In the genomic region with DNA sequence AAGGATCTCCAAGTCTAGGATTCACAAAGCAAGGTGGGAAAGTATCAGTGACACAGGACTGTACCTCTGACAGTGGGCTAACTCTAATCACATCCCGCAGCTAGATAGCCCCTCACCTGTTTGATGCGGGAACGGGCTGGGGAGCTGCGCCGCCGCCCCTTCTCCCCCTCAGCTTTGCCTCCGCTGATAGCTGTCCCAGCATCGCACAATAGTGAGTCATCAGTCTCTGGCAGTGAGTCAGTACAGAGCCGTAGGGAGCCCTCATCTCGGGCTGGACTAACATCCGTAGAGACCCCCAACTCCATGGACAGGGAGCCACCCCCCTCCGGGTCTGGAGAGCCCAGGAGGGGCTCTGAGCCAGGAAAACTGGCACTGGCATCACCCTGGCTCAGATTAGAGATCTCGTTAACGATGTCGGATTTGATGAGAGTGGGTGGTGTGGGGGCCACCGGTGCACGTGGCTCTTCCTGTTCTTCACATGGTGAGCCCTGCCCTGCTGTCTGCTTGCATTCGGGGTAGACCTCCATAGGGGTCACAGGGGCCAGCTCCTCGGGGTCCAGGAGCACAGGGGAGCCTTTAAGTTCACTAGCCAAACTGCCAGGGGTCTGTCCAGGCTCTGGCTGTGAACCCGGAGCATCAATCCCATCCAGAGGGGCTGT, we compare ENCODE assay signal across 15 cellular contexts. TPM values are rescaled to one million over a fixed set of nuclear protein-coding genes. Genes with fewer than 3 reads are reported as not detected.
A peak's percentile ranks its signal among the peaks of the same experiment; 100 is the strongest.
DNase-seq lines count a peak whose midpoint lies in the region; ATAC-seq and TF ChIP-seq lines count a peak whose summit lies in the region.
"Had no signal": no experiment of that assay in that cellular context is flagged by ENCODE, and none has a peak within 500 bp of the region (broad histone marks: within the 10 kb centered on the region; RNA-seq: fewer than 3 reads in every experiment).

No MANE protein-coding gene starts in this region.

- no peak for TF ChIP-seq CTCF in AG10803 (conservative IDR thresholded peaks at IDR 0.05; ENCODE audit: low read length)

- no peak overlapping the region for H3K4me3 ChIP-seq in AG10803 (ENCODE audit: low read length)
- H3K4me3 ChIP-seq: esophagus muscularis mucosa, mucosa of descending colon had no signal

- DNase-seq in AG10803 (ENCODE audit: low read depth) (peak; percentile 16), NCI-H226 (peak; percentile 89), dermis blood vessel endothelial cell (peak; percentile 77), non-pigmented ciliary epithelial cell (ENCODE audit: low read depth) (peak; percentile 40), GM19240 (ENCODE audit: insufficient read length, low spot score) (no peak), T-helper 2 cell (no peak), T-helper 1 cell (no peak)
- DNase-seq: CD4-positive, CD25-positive, alpha-beta regulatory T cell; NCI-H1417 treated with DMSO at 0.1 percent for 48 hours; NCI-H526; stimulated activated CD4-positive, alpha-beta T cell treated with anti-CD3 and anti-CD28 coated beads, Interleukin-2, amount 100 ng/mL, for 48 hours had no signal

- no peak for ATAC-seq in GM19455 (IDR thresholded peaks at IDR 0.05; ENCODE audit: unreplicated experiment)
- ATAC-seq: mucosa of descending colon; stimulated activated memory B cell treated with anti-CD40 and anti-IgM and Interleukin-4, amounts not matched to agents 10 μg/mL and 1 μg/mL and 100 μg/mL, for 72 hours had no signal

RNA-seq across cellular contexts. Expression of gene KMT2D, which starts 10.9 kb away (rescaled TPM):
- 41.2 and 99.0 TPM in 2 replicates for total RNA-seq in dermis blood vessel endothelial cell

RNA-seq across cellular contexts. Expression of gene RHEBL1, which starts 20.1 kb away (rescaled TPM):
- 1.2 and 2.0 TPM in 2 replicates for total RNA-seq in dermis blood vessel endothelial cell

RNA-seq across cellular contexts. Expression of gene PRKAG1, which starts 31.1 kb away (rescaled TPM):
- 40.3 and 48.2 TPM in 2 replicates for total RNA-seq in dermis blood vessel endothelial cell

RNA-seq across cellular contexts. Expression of gene DHH, which starts 44.9 kb away (rescaled TPM):
- 1.2 and 3.7 TPM in 2 replicates for total RNA-seq in dermis blood vessel endothelial cell

RNA-seq across cellular contexts. Expression of gene DDN, which starts 50.5 kb away (rescaled TPM):
- total RNA-seq in dermis blood vessel endothelial cell: under 0.01 and 0.19 TPM in 2 replicates

Comparison
In these comparisons a context has a peak if more than half of its experiments do, and no peak if none do; other contexts are left out.
1. DNase-seq: peak in AG10803 (single experiment), NCI-H226 (single experiment), dermis blood vessel endothelial cell (single experiment) and non-pigmented ciliary epithelial cell (single experiment); none in GM19240 (single experiment), T-helper 2 cell (0 of 5) and T-helper 1 cell (0 of 5).